8 cellular contexts compared by ENCODE assay signal in genomic region chr10:29736325-29737208, GRCh38.
DNase-seq lines count a peak whose midpoint lies in the region; ATAC-seq and TF ChIP-seq lines count a peak whose summit lies in the region.

No MANE protein-coding gene starts in this region.

- H4K20me1 ChIP-seq in SK-N-SH (ENCODE audit: insufficient read depth): peaks cover 25% of the 10 kb centered on the region; the same call in 1 of the 2 replicates

- H2AFZ ChIP-seq in SK-N-SH (ENCODE audit: low read depth): peak overlapping the region; percentile 66; the same call in 1 of the 2 replicates

- in situ Hi-C loops in brain microvascular endothelial cell (cut with HindIII; ENCODE audit: low pct_ligation_motif_present, low sequenced_read_pairs): no loop called here

- peak overlapping the region; percentile 96 for H3K4me2 ChIP-seq in SK-N-SH

- ATAC-seq in GM21737 (IDR thresholded peaks at IDR 0.05; ENCODE audit: unreplicated experiment): no peak
- ATAC-seq in HG02571 (IDR thresholded peaks at IDR 0.05; ENCODE audit: unreplicated experiment): no peak

- peak overlapping the region; percentile 73 for H3K9ac ChIP-seq in SK-N-SH

- H3K9me3 ChIP-seq in SK-N-SH (no peaks in the 10 kb centered on the region), iPS-18c (ENCODE audit: control insufficient read depth, insufficient read depth, low read length) (no peaks in the 10 kb centered on the region)

- H3K36me3 ChIP-seq in SK-N-SH (replicated peaks in 1 of 2; ENCODE audit: control insufficient read depth in 1 of 2, insufficient read depth in 2 of 2, low read length in 1 of 2): peaks cover 0 to 8% of the 10 kb centered on the region in 2 experiments
- no peaks in the 10 kb centered on the region for H3K36me3 ChIP-seq in brain microvascular endothelial cell (replicated peaks)

- H3K79me2 ChIP-seq in SK-N-SH (ENCODE audit: insufficient read depth): peaks cover 42% of the 10 kb centered on the region

- H3K27me3 ChIP-seq in SK-N-SH (ENCODE audit: insufficient read depth) (no peaks in the 10 kb centered on the region), brain microvascular endothelial cell (replicated peaks) (no peaks in the 10 kb centered on the region)

- TF ChIP-seq RAD21 in SK-N-SH (IDR thresholded peaks at IDR 0.05; ENCODE audit: low read length): no peak

- TF ChIP-seq CTCF in SK-N-SH (IDR thresholded peaks at IDR 0.05): no peak
- TF ChIP-seq CTCF in brain microvascular endothelial cell (IDR thresholded peaks at IDR 0.05; ENCODE audit: low read depth, low read length, missing control alignments): no peak

- no peak for TF ChIP-seq EP300 in SK-N-SH (IDR thresholded peaks at IDR 0.05; ENCODE audit: borderline replicate concordance in 1 of 2, low read depth in 1 of 2, low read length in 1 of 2)

- H3K4me1 ChIP-seq in SK-N-SH (ENCODE audit: control insufficient read depth in 1 of 2, insufficient read depth in 2 of 2, low read depth in 1 of 2, low read length in 1 of 2): peaks cover 10 to 15% of the 10 kb centered on the region in 2 experiments; a peak in 1 of 4 replicates

- peak; percentile 23 for DNase-seq in stimulated activated CD4-positive, alpha-beta T cell treated with anti-CD3 and anti-CD28 coated beads, Interleukin-12 subunit alpha, Interleukin-12 subunit beta, amount 100 ng/mL, for 4 hours
- DNase-seq in stimulated activated CD4-positive, alpha-beta T cell treated with anti-CD3 and anti-CD28 coated beads, Interleukin-1b, Interleukin-23, amount 100 ng/mL, for 48 hours: no peak
- DNase-seq in SK-N-SH: peak; percentile 87
- DNase-seq in brain microvascular endothelial cell: peak; percentile 27
- no peak for DNase-seq in skeletal muscle cell (ENCODE audit: low read depth)

- CTCF ChIA-PET in SK-N-SH (lab: Yijun Ruan, JAX): interaction anchor here (0.8 to 2.7 kb wide), 27 partner anchors 8 to 284 kb away, joined by 3 to 21 read pairs (median 5); no protein-coding TSS in a partner anchor

- H3F3A ChIP-seq in SK-N-SH (replicated peaks; ENCODE audit: insufficient read depth): peaks cover 8% of the 10 kb centered on the region

- H3K4me3 ChIP-seq in SK-N-SH (ENCODE audit: low read depth in 2 of 2, low read length in 1 of 2): peak overlapping the region; percentile 81 to 89
- H3K4me3 ChIP-seq in brain microvascular endothelial cell (ENCODE audit: low read depth, low read length): peak overlapping the region; percentile 78
- H3K4me3 ChIP-seq in iPS-18c (ENCODE audit: insufficient read depth, low read depth, low read length): peak overlapping the region; percentile 78
- H3K4me3 ChIP-seq in skeletal muscle cell (ENCODE audit: low read depth, low read length): peak overlapping the region; percentile 75

- WGBS in SK-N-SH (ENCODE audit: low lambda C conversion rate): 0% methylated on average over 5 of the region's 85 CpGs

- POLR2A ChIA-PET in SK-N-SH (lab: Yijun Ruan, JAX): no interaction called here

- no peaks in the 10 kb centered on the region for H3K9me2 ChIP-seq in SK-N-SH

- H3K27ac ChIP-seq in SK-N-SH (ENCODE audit: low read depth in 2 of 2, low read length in 1 of 2): peak overlapping the region; percentile 79 to 86
- H3K27ac ChIP-seq in brain microvascular endothelial cell: peak overlapping the region; percentile 66

TF ChIP-seq in SK-N-SH, 30 proteins besides CTCF, POLR2A, EP300 and RAD21:
- no peak for TF ChIP-seq CHD2 (IDR thresholded peaks at IDR 0.05; ENCODE audit: low read length, partially characterized antibody)
- TF ChIP-seq POLR2AphosphoS5 (IDR thresholded peaks at IDR 0.05; ENCODE audit: low read depth, low read length): 0 out of 2 replicates have a peak, but pooled peaks have one; percentile 16
- TF ChIP-seq NRF1 (IDR thresholded peaks at IDR 0.05; ENCODE audit: low read depth, low read length): peak; percentile 59

Comparison
In these comparisons a context has a peak if more than half of its experiments do, and no peak if none do; other contexts are left out.
1. DNase-seq: peak in stimulated activated CD4-positive, alpha-beta T cell treated with anti-CD3 and anti-CD28 coated beads, Interleukin-12 subunit alpha, Interleukin-12 subunit beta, amount 100 ng/mL, for 4 hours (single experiment), SK-N-SH (single experiment) and brain microvascular endothelial cell (single experiment); none in stimulated activated CD4-positive, alpha-beta T cell treated with anti-CD3 and anti-CD28 coated beads, Interleukin-1b, Interleukin-23, amount 100 ng/mL, for 48 hours (single experiment) and skeletal muscle cell (single experiment).
2. Peak in every context shown above with its lines, with median percentiles within 50 percentile points of each other: H3K4me3 ChIP-seq.